In the genomic region with DNA sequence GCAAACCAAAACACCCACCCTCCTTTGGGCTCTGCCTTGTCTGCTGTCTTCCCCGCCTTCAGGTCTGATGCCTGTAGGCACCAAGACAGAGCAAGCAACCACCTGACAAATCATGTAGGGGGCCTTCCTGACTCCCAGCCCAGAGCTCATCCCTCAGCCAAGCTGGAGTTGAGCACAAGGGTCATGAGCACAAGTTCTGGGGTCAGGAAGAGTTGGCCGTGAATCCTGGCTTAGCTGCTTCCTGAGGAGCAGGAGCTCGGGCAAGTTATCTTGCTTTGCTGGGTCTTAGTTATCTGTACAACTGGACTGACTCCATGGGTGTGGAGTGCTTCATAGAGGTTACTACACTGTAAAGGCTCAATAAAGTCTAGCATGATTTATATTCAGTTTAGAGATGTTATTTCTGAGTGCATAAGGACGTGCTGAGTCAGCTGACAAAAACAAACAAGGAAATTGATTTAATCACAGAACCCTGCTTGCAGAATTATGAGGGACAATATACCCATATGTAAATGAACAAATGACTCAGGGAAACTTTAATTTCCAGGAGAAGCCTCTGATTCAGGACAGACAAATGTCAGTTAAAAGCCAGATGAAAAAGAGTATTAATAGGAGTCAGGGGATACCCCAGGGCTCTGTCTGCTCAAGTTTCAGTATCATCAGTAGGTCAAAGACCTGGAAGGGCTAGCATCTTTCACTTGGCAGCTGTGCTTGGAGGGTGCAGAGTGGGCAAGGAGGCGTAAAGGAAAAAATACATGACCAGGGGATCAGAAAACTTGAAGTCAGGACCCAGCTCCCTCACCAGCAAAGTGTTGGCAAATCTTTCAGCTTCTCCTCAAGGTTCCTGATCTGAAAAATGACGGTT, we compare ENCODE assay signal across 8 cellular contexts. TPM values are rescaled to one million over a fixed set of nuclear protein-coding genes. Genes with fewer than 3 reads are reported as not detected.
DNase-seq lines count a peak whose midpoint lies in the region; ATAC-seq and TF ChIP-seq lines count a peak whose summit lies in the region.

No MANE protein-coding gene starts in this region.

- H3K9me3 Mint-ChIP-seq in activated T-helper 1 cell treated with anti-CD3 and anti-CD28 coated beads, Interleukin-12 subunit alpha, Interleukin-12 subunit beta, Interleukin-2, Interleukin-4 antibody, amounts not matched to agents 30 ng/mL and 10 ng/mL and 1 ng/mL, durations not matched to agents 14 hours and 24 hours and 36 hours, result no peaks in the 10 kb centered on the region
- no peaks in the 10 kb centered on the region for H3K9me3 Mint-ChIP-seq in osteocyte (ENCODE audit: unreplicated experiment)

- no peaks in the 10 kb centered on the region for H3K27me3 Mint-ChIP-seq in activated T-helper 1 cell treated with anti-CD3 and anti-CD28 coated beads, Interleukin-12 subunit alpha, Interleukin-12 subunit beta, Interleukin-2, Interleukin-4 antibody, amounts not matched to agents 30 ng/mL and 10 ng/mL and 1 ng/mL, durations not matched to agents 14 hours and 24 hours and 36 hours (ENCODE audit: insufficient read depth)
- no peaks in the 10 kb centered on the region for H3K27me3 Mint-ChIP-seq in osteocyte (ENCODE audit: unreplicated experiment)

- H3K4me1 Mint-ChIP-seq in activated T-helper 1 cell treated with anti-CD3 and anti-CD28 coated beads, Interleukin-12 subunit alpha, Interleukin-12 subunit beta, Interleukin-2, Interleukin-4 antibody, amounts not matched to agents 30 ng/mL and 10 ng/mL and 1 ng/mL, durations not matched to agents 14 hours and 24 hours and 36 hours (ENCODE audit: low read depth), result peaks cover 64% of the 10 kb centered on the region
- H3K4me1 Mint-ChIP-seq in osteocyte (ENCODE audit: unreplicated experiment), result peaks cover 11% of the 10 kb centered on the region

- H3K36me3 Mint-ChIP-seq in activated T-helper 1 cell treated with anti-CD3 and anti-CD28 coated beads, Interleukin-12 subunit alpha, Interleukin-12 subunit beta, Interleukin-2, Interleukin-4 antibody, amounts not matched to agents 30 ng/mL and 10 ng/mL and 1 ng/mL, durations not matched to agents 14 hours and 24 hours and 36 hours (ENCODE audit: low read depth), result peaks cover 47% of the 10 kb centered on the region
- H3K36me3 Mint-ChIP-seq in osteocyte (ENCODE audit: unreplicated experiment), result peaks cover 27% of the 10 kb centered on the region

- 41 to 58% (median 52%) methylated on average over 6 of the region's 6 CpGs for WGBS in heart left ventricle, 4 donors

- DNase-seq in heart left ventricle (no peak), cardiac septum (ENCODE audit: low spot score) (no peak), left lobe of liver (ENCODE audit: low spot score) (no peak), amniotic stem cell (lab: John Stamatoyannopoulos, UW) (no peak), osteocyte (ENCODE audit: extremely low spot score, unreplicated experiment) (no peak), DMS114 treated with DMSO at 0.1 percent for 48 hours (lab: John Stamatoyannopoulos, UW; ENCODE audit: unreplicated experiment) (no peak)
- no peak for DNase-seq in activated T-helper 1 cell treated with anti-CD3 and anti-CD28 coated beads, Interleukin-12 subunit alpha, Interleukin-12 subunit beta, Interleukin-2, Interleukin-4 antibody, amounts not matched to agents 30 ng/mL and 10 ng/mL and 1 ng/mL, durations not matched to agents 14 hours and 24 hours and 36 hours (ENCODE audit: low spot score)

- H3K9me3 ChIP-seq in heart left ventricle, result no peaks in the 10 kb centered on the region

- TF ChIP-seq CTCF in heart left ventricle (IDR thresholded peaks at IDR 0.05), result no peak
- no peak for TF ChIP-seq CTCF in osteocyte (IDR thresholded peaks at IDR 0.05)

- intact Hi-C loops in heart left ventricle (cut with DNase I) (no loop called here), cardiac septum (cut with DNase I) (no loop called here)
- intact Hi-C loops in activated T-helper 1 cell treated with anti-CD3 and anti-CD28 coated beads, Interleukin-12 subunit alpha, Interleukin-12 subunit beta, Interleukin-2, Interleukin-4 antibody, amounts not matched to agents 30 ng/mL and 10 ng/mL and 1 ng/mL, durations not matched to agents 14 hours and 24 hours and 36 hours (cut with micrococcal nuclease), result loop anchor here (1.0 to 2.0 kb wide), 15 partner anchors 16 to 1150 kb away; a partner anchor contains a TSS

- ATAC-seq in heart left ventricle, result peak; percentile 7 to 51 (median 32)
- ATAC-seq in left lobe of liver, result peak; percentile 57
- ATAC-seq in HG03135 (IDR thresholded peaks at IDR 0.05; ENCODE audit: unreplicated experiment), result no peak

- no peaks in the 10 kb centered on the region for H3K27me3 ChIP-seq in heart left ventricle

- H3K4me3 Mint-ChIP-seq in activated T-helper 1 cell treated with anti-CD3 and anti-CD28 coated beads, Interleukin-12 subunit alpha, Interleukin-12 subunit beta, Interleukin-2, Interleukin-4 antibody, amounts not matched to agents 30 ng/mL and 10 ng/mL and 1 ng/mL, durations not matched to agents 14 hours and 24 hours and 36 hours, result peak overlapping the region; percentile 73
- no peak overlapping the region for H3K4me3 Mint-ChIP-seq in osteocyte (ENCODE audit: unreplicated experiment)

- H3K36me3 ChIP-seq in heart left ventricle, result peaks cover 0 to 65% (median 40%) of the 10 kb centered on the region in 9 donors

- peaks cover 0 to 58% (median 18%) of the 10 kb centered on the region in 12 donors for H3K4me1 ChIP-seq in heart left ventricle

- peak overlapping the region in 3 of 12 donors; percentile 6 to 87 (median 29) for H3K27ac ChIP-seq in heart left ventricle

- H3K4me3 ChIP-seq in heart left ventricle, result no peak overlapping the region

- H3K27ac Mint-ChIP-seq in activated T-helper 1 cell treated with anti-CD3 and anti-CD28 coated beads, Interleukin-12 subunit alpha, Interleukin-12 subunit beta, Interleukin-2, Interleukin-4 antibody, amounts not matched to agents 30 ng/mL and 10 ng/mL and 1 ng/mL, durations not matched to agents 14 hours and 24 hours and 36 hours, result peak overlapping the region; percentile 92
- no peak overlapping the region for H3K27ac Mint-ChIP-seq in osteocyte (ENCODE audit: unreplicated experiment)

- no peak for TF ChIP-seq POLR2A in heart left ventricle (IDR thresholded peaks at IDR 0.05)

RNA-seq across cellular contexts. Expression of a gene that starts 15.1 kb away (rescaled TPM):
- total RNA-seq in heart left ventricle (100 to 1,000 TPM in 2 of 9 donors, 10 to 100 TPM in 6, 1 to 10 TPM in 1; 10.0 to 383 (median 59.3) TPM), cardiac septum (47.2 TPM), left lobe of liver (9,787 TPM), osteocyte (not detected in 2 replicates)
- polyA plus RNA-seq in heart left ventricle, result 100 to 1,000 TPM in 1 of 2 donors, 10 to 100 TPM in 1; 87.7 to 422 TPM
- total RNA-seq in activated T-helper 1 cell treated with anti-CD3 and anti-CD28 coated beads, Interleukin-12 subunit alpha, Interleukin-12 subunit beta, Interleukin-2, Interleukin-4 antibody, amounts not matched to agents 30 ng/mL and 10 ng/mL and 1 ng/mL, durations not matched to agents 14 hours and 24 hours and 36 hours, result 0.22 TPM in 1 of 2 replicates, not detected in the other

RNA-seq across cellular contexts. Expression of a gene that starts 22.8 kb away (rescaled TPM):
- total RNA-seq in heart left ventricle, result 1 to 10 TPM in 1 of 9 donors, under 1 TPM in 1, not detected in 7; 0.39 to 9.9 TPM
- not detected for polyA plus RNA-seq in heart left ventricle
- not detected for total RNA-seq in cardiac septum
- not detected in 2 replicates for total RNA-seq in activated T-helper 1 cell treated with anti-CD3 and anti-CD28 coated beads, Interleukin-12 subunit alpha, Interleukin-12 subunit beta, Interleukin-2, Interleukin-4 antibody, amounts not matched to agents 30 ng/mL and 10 ng/mL and 1 ng/mL, durations not matched to agents 14 hours and 24 hours and 36 hours
- total RNA-seq in left lobe of liver, result 11,492 TPM
- not detected in 2 replicates for total RNA-seq in osteocyte

RNA-seq across cellular contexts. Expression of a gene that starts 29.4 kb away (rescaled TPM):
- total RNA-seq in heart left ventricle (not detected), cardiac septum (not detected), left lobe of liver (102 TPM), osteocyte (not detected in 2 replicates)
- polyA plus RNA-seq in heart left ventricle, result under 1 TPM in 1 of 2 donors, not detected in 1; 0.86 TPM
- not detected in 2 replicates for total RNA-seq in activated T-helper 1 cell treated with anti-CD3 and anti-CD28 coated beads, Interleukin-12 subunit alpha, Interleukin-12 subunit beta, Interleukin-2, Interleukin-4 antibody, amounts not matched to agents 30 ng/mL and 10 ng/mL and 1 ng/mL, durations not matched to agents 14 hours and 24 hours and 36 hours

Comparison
In these comparisons a context has a peak if more than half of its experiments do, and no peak if none do; other contexts are left out.
1. RNA of a gene that starts 15.1 kb away (total RNA-seq): 9,787 TPM in left lobe of liver (single experiment); 10.0 to 383 TPM in heart left ventricle, 47.2 TPM in cardiac septum (single experiment), 0.22 TPM in activated T-helper 1 cell treated with anti-CD3 and anti-CD28 coated beads, Interleukin-12 subunit alpha, Interleukin-12 subunit beta, Interleukin-2, Interleukin-4 antibody, amounts not matched to agents 30 ng/mL and 10 ng/mL and 1 ng/mL, durations not matched to agents 14 hours and 24 hours and 36 hours and not detected in osteocyte; every median in the first group is over 10 times any median in the second.
2. RNA of a gene that starts 22.8 kb away (total RNA-seq): 11,492 TPM in left lobe of liver (single experiment); 0.39 to 9.9 TPM in heart left ventricle, not detected in cardiac septum (single experiment), not detected in activated T-helper 1 cell treated with anti-CD3 and anti-CD28 coated beads, Interleukin-12 subunit alpha, Interleukin-12 subunit beta, Interleukin-2, Interleukin-4 antibody, amounts not matched to agents 30 ng/mL and 10 ng/mL and 1 ng/mL, durations not matched to agents 14 hours and 24 hours and 36 hours and not detected in osteocyte; every median in the first group is over 1,000 times any median in the second.
3. RNA of a gene that starts 29.4 kb away (total RNA-seq): 102 TPM in left lobe of liver (single experiment); not detected in heart left ventricle, not detected in cardiac septum (single experiment), not detected in activated T-helper 1 cell treated with anti-CD3 and anti-CD28 coated beads, Interleukin-12 subunit alpha, Interleukin-12 subunit beta, Interleukin-2, Interleukin-4 antibody, amounts not matched to agents 30 ng/mL and 10 ng/mL and 1 ng/mL, durations not matched to agents 14 hours and 24 hours and 36 hours and not detected in osteocyte; every median in the first group is over 10 times any median in the second.